Comparison of ENCODE assay signal across 14 cellular contexts in the genomic region with DNA sequence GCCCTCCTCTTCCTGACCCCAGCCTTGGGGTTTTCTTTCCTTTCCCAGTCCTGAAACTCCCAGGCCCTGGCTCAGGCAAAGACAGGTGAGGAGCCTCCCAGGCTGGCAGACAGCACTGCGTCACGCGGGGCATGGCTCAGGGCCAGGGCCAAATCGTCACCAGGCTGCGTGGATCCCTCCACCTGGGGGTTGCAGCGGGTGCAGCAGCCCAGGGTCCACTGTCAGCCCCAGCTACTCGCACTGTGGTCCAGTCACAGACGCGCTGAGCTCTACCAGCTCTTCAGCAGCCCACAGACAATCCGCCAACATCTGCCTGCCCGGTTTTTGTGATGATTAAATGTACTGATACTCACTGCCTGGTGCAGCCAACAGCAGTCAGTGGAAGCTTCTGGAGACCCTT. TPM values are rescaled to one million over a fixed set of nuclear protein-coding genes. Genes with fewer than 3 reads are reported as not detected.
DNase-seq lines count a peak whose midpoint lies in the region; ATAC-seq, FAIRE-seq and TF ChIP-seq lines count a peak whose summit lies in the region.
"Had no signal": no experiment of that assay in that cellular context is flagged by ENCODE, and none has a peak within 500 bp of the region (broad histone marks: within the 10 kb centered on the region; RNA-seq: fewer than 3 reads in every experiment).

No MANE protein-coding gene starts in this region.

- H3K4me3 ChIP-seq in A549 (no peak overlapping the region), GM23338 (no peak overlapping the region), vagina (no peak overlapping the region)
- H3K4me3 ChIP-seq: coronary artery, lung, SK-N-MC had no signal

- H3K4me3 Mint-ChIP-seq in GM23338, result no peak overlapping the region
- H3K4me3 Mint-ChIP-seq in activated T-helper 17 cell treated with anti-CD3 and anti-CD28 coated beads, Interleukin-2, amount 50 U/mL, for 72 hours, result peak overlapping the region; percentile 94
- H3K4me3 Mint-ChIP-seq: HFFc6 had no signal

- POLR2A ChIA-PET in A549 (lab: Yijun Ruan, JAX), result no interaction called here

- TF ChIP-seq POLR2A in A549 (IDR thresholded peaks at IDR 0.05; ENCODE audit: low read length) (no peak), vagina (IDR thresholded peaks at IDR 0.05) (no peak)

- peak; percentile 26 to 41; a peak in 3 of 6 replicates for ATAC-seq in A549
- peak; percentile 61 for ATAC-seq in GM23338
- ATAC-seq in activated T-helper 17 cell treated with anti-CD3 and anti-CD28 coated beads, Interleukin-2, amount 50 U/mL, for 72 hours (replicated peaks), result no peak
- no peak for ATAC-seq in GM18909 (IDR thresholded peaks at IDR 0.05; ENCODE audit: poor library complexity, unreplicated experiment)

- H3K9me3 ChIP-seq in A549 (no peaks in the 10 kb centered on the region), vagina (no peaks in the 10 kb centered on the region)

- H4K20me1 ChIP-seq in GM23338 (replicated peaks; ENCODE audit: insufficient read depth), result no peaks in the 10 kb centered on the region

- no peak overlapping the region for H2AFZ ChIP-seq in GM23338

- peaks cover 21% of the 10 kb centered on the region for H3K4me1 Mint-ChIP-seq in GM23338
- peaks cover 17% of the 10 kb centered on the region for H3K4me1 Mint-ChIP-seq in activated T-helper 17 cell treated with anti-CD3 and anti-CD28 coated beads, Interleukin-2, amount 50 U/mL, for 72 hours

- peaks cover 15% of the 10 kb centered on the region for H3K27me3 Mint-ChIP-seq in GM23338 (ENCODE audit: insufficient read depth, low read depth, poor library complexity)
- no peaks in the 10 kb centered on the region for H3K27me3 Mint-ChIP-seq in activated T-helper 17 cell treated with anti-CD3 and anti-CD28 coated beads, Interleukin-2, amount 50 U/mL, for 72 hours

- FAIRE-seq in A549 (lab: Jason Lieb, UNC), result no peak

- WGBS in A549 (ENCODE audit: missing lambda C conversion rate), result 100% methylated on average over 1 of the region's 11 CpGs

- no peaks in the 10 kb centered on the region for H3K36me3 ChIP-seq in GM23338 (ENCODE audit: insufficient read depth)
- no peaks in the 10 kb centered on the region for H3K36me3 ChIP-seq in vagina

- no peaks in the 10 kb centered on the region for H3K27me3 ChIP-seq in GM23338 (ENCODE audit: insufficient read depth)
- H3K27me3 ChIP-seq in vagina, result no peaks in the 10 kb centered on the region

- TF ChIP-seq EP300 in A549 (IDR thresholded peaks at IDR 0.05), result no peak

- intact Hi-C loops in vagina (cut with DNase I), result no loop called here

- DNase-seq in A549 (ENCODE audit: low read depth in 1 of 2, low spot score in 1 of 2), result no peak
- DNase-seq in GM23338 (ENCODE audit: low spot score), result no peak
- peak; percentile 51 for DNase-seq in islet precursor cell
- no peak for DNase-seq in SW480 (ENCODE audit: low spot score)
- no peak for DNase-seq in vagina (ENCODE audit: extremely low spot score in 2 of 2)
- no peak for DNase-seq in NCI-H446 (lab: John Stamatoyannopoulos, UW)
- DNase-seq: HFFc6, NCI-H524 treated with DMSO at 0.1 percent for 48 hours, retina had no signal

- H3K79me2 ChIP-seq in GM23338 (replicated peaks; ENCODE audit: insufficient read depth), result no peaks in the 10 kb centered on the region

- TF ChIP-seq CTCF in A549 (IDR thresholded peaks at IDR 0.05), result no peak
- TF ChIP-seq CTCF in GM23338 (conservative IDR thresholded peaks at IDR 0.05; ENCODE audit: low read depth in 2 of 2), result no peak
- TF ChIP-seq CTCF in vagina (IDR thresholded peaks at IDR 0.05), result no peak

- H3K9me3 Mint-ChIP-seq in GM23338, result no peaks in the 10 kb centered on the region
- H3K9me3 Mint-ChIP-seq in activated T-helper 17 cell treated with anti-CD3 and anti-CD28 coated beads, Interleukin-2, amount 50 U/mL, for 72 hours, result no peaks in the 10 kb centered on the region
- H3K9me3 Mint-ChIP-seq: HFFc6 had no signal

- CTCF ChIA-PET in A549 (lab: Yijun Ruan, JAX), result interaction anchor here (1.9 kb wide), 1 partner anchor 72 kb away, joined by 6 read pairs; no protein-coding TSS in a partner anchor

- H3F3A ChIP-seq in GM23338 (replicated peaks; ENCODE audit: low read depth), result 0 out of 2 replicates have a peak, but pooled peaks cover 4% of the 10 kb centered on the region

- H3K27ac ChIP-seq in A549, result no peak overlapping the region
- H3K27ac ChIP-seq in GM23338 (ENCODE audit: low read depth), result no peak overlapping the region
- H3K27ac ChIP-seq in vagina, result no peak overlapping the region
- H3K27ac ChIP-seq: coronary artery, SK-N-MC had no signal

- no peak for TF ChIP-seq RAD21 in A549 (conservative IDR thresholded peaks at IDR 0.05 in 1 of 2, IDR thresholded peaks at IDR 0.05 in 1 of 2)

- no peak overlapping the region for H3K4me2 ChIP-seq in A549
- H3K4me2 ChIP-seq in GM23338, result no peak overlapping the region

- H3K9me2 ChIP-seq in GM23338 (ENCODE audit: insufficient read depth), result no peaks in the 10 kb centered on the region

- H3K27ac Mint-ChIP-seq in GM23338, result 0 out of 2 replicates have a peak overlapping the region, but pooled peaks have one; percentile 55
- peak overlapping the region; percentile 83 for H3K27ac Mint-ChIP-seq in activated T-helper 17 cell treated with anti-CD3 and anti-CD28 coated beads, Interleukin-2, amount 50 U/mL, for 72 hours
- H3K27ac Mint-ChIP-seq: HFFc6 had no signal

- H3K36me3 Mint-ChIP-seq in GM23338 (ENCODE audit: low read depth), result no peaks in the 10 kb centered on the region; the same call in 2 of the 3 replicates
- H3K36me3 Mint-ChIP-seq in activated T-helper 17 cell treated with anti-CD3 and anti-CD28 coated beads, Interleukin-2, amount 50 U/mL, for 72 hours (ENCODE audit: low read depth), result peaks cover 69% of the 10 kb centered on the region

- H3K4me1 ChIP-seq in A549 (no peaks in the 10 kb centered on the region), GM23338 (ENCODE audit: insufficient read depth) (peaks cover 4% of the 10 kb centered on the region; the same call in 1 of the 2 replicates), vagina (peaks cover 13% of the 10 kb centered on the region)

TF ChIP-seq in A549, 52 proteins besides CTCF, POLR2A, EP300 and RAD21 (continues in another document):
- TF ChIP-seq RNF2 (IDR thresholded peaks at IDR 0.05; ENCODE audit: borderline replicate concordance, low read depth) (no peak), HOXB13 (CRISPR knock-in tag; IDR thresholded peaks at IDR 0.05; ENCODE audit: low read depth) (no peak), ZSCAN20 (CRISPR knock-in tag; IDR thresholded peaks at IDR 0.05) (no peak)
- TF ChIP-seq, protein P1, sequence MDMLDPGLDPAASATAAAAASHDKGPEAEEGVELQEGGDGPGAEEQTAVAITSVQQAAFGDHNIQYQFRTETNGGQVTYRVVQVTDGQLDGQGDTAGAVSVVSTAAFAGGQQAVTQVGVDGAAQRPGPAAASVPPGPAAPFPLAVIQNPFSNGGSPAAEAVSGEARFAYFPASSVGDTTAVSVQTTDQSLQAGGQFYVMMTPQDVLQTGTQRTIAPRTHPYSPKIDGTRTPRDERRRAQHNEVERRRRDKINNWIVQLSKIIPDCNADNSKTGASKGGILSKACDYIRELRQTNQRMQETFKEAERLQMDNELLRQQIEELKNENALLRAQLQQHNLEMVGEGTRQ (IDR thresholded peaks at IDR 0.05), result no peak
- TF ChIP-seq, protein P2, sequence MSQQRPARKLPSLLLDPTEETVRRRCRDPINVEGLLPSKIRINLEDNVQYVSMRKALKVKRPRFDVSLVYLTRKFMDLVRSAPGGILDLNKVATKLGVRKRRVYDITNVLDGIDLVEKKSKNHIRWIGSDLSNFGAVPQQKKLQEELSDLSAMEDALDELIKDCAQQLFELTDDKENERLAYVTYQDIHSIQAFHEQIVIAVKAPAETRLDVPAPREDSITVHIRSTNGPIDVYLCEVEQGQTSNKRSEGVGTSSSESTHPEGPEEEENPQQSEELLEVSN (IDR thresholded peaks at IDR 0.05; ENCODE audit: borderline replicate concordance, low read depth), result no peak

TF ChIP-seq in GM23338, 12 proteins besides CTCF, POLR2A, EP300 and RAD21 (continues in another document):
- TF ChIP-seq JUNB (IDR thresholded peaks at IDR 0.05; ENCODE audit: unreplicated experiment), result no peak

RNA-seq across cellular contexts. Expression of a gene that starts 12.1 kb away (rescaled TPM):
- polyA plus RNA-seq in A549 (2011; rRNA removed) (0.44 and 0.49 TPM in 2 replicates), A549 (2017; fragmentation: RNase III; extraction: RNeasy Plus Mini Kit Qiagen cat#74134 plus additional on column Dnase treatment) (0.33 to 0.65 TPM (median 0.50 TPM) in 3 replicates), GM23338 (2016; fragmentation: Nextera tagmentation; extraction: Ambion mirVana) (0.57 and 0.75 TPM in 2 replicates)
- 0.52 and 0.69 TPM in 2 replicates for polyA plus RNA-seq in A549 (2012; cell fraction: cytosol; rRNA removed)
- polyA plus RNA-seq in A549 (2012; cell fraction: nucleus; rRNA removed), result 0.67 and 1.9 TPM in 2 replicates
- polyA minus RNA-seq in A549 (2011; rRNA and poly(A)+ RNA removed), result 0.29 and 0.68 TPM in 2 replicates
- total RNA-seq in GM23338 (2014; rRNA removed; shearing (Covaris generic)), result 2.1 and 2.2 TPM in 2 replicates
- total RNA-seq in activated T-helper 17 cell treated with anti-CD3 and anti-CD28 coated beads, Interleukin-2, amount 50 U/mL, for 72 hours, result 10 to 100 TPM; 29.1 to 50.2 TPM
- 2.5 TPM for total RNA-seq in vagina

RNA-seq across cellular contexts. Expression of a gene that starts 25.3 kb away (rescaled TPM):
- polyA plus RNA-seq in A549 (2011; rRNA removed) (0.08 TPM in 1 of 2 replicates, not detected in the other), A549 (2017; fragmentation: RNase III; extraction: RNeasy Plus Mini Kit Qiagen cat#74134 plus additional on column Dnase treatment) (not detected in 3 replicates), GM23338 (2016; fragmentation: Nextera tagmentation; extraction: Ambion mirVana) (1.6 and 2.0 TPM in 2 replicates)
- polyA plus RNA-seq in A549 (2012; cell fraction: cytosol; rRNA removed), result 0.04 and 0.09 TPM in 2 replicates
- polyA plus RNA-seq in A549 (2012; cell fraction: nucleus; rRNA removed), result 0.05 and 0.06 TPM in 2 replicates
- not detected in 2 replicates for polyA minus RNA-seq in A549 (2011; rRNA and poly(A)+ RNA removed)
- 2.4 and 4.4 TPM in 2 replicates for total RNA-seq in GM23338 (2014; rRNA removed; shearing (Covaris generic))
- total RNA-seq in activated T-helper 17 cell treated with anti-CD3 and anti-CD28 coated beads, Interleukin-2, amount 50 U/mL, for 72 hours, result not detected
- 11.8 TPM for total RNA-seq in vagina

Comparison
In these comparisons a context has a peak if more than half of its experiments do, and no peak if none do; other contexts are left out.
1. ATAC-seq: peak in A549 (2 of 2) and GM23338 (single experiment); none in activated T-helper 17 cell treated with anti-CD3 and anti-CD28 coated beads, Interleukin-2, amount 50 U/mL, for 72 hours (single experiment) and GM18909 (single experiment).